24 cellular contexts compared by ENCODE assay signal in genomic region chrX:48636286-48636685, GRCh38. TPM values are rescaled to one million over a fixed set of nuclear protein-coding genes. Genes with fewer than 3 reads are reported as not detected.
"Had no signal": no experiment of that assay in that cellular context is flagged by ENCODE, and none has a peak within 500 bp of the region (broad histone marks: within the 10 kb centered on the region; RNA-seq: fewer than 3 reads in every experiment).

No MANE protein-coding gene starts in this region.

- H3K9me3 ChIP-seq: psoas muscle, right lobe of liver, testis, tibial nerve had no signal

- H3K4me2 ChIP-seq: hepatocyte had no signal

- H3K79me2 ChIP-seq: hepatocyte had no signal

- H3K4me1 ChIP-seq: foreskin keratinocyte, psoas muscle, right lobe of liver, testis had no signal

- H2AFZ ChIP-seq: hepatocyte had no signal

- H3K27ac Mint-ChIP-seq: endodermal cell; nephron progenitor cell; stimulated activated effector memory CD8-positive, alpha-beta T cell treated with anti-CD3 and anti-CD28 coated beads, Interleukin-12 subunit alpha, Interleukin-12 subunit beta, amount 100 ng/mL, for 72 hours; stimulated activated naive CD8-positive, alpha-beta T cell treated with anti-CD3 and anti-CD28 coated beads, Interleukin-15, amount 100 ng/mL, for 72 hours had no signal

- H3K27me3 ChIP-seq: foreskin keratinocyte, hepatocyte, right lobe of liver, testis, tibial nerve had no signal

- H3K4me3 Mint-ChIP-seq: endodermal cell; naive B cell; nephron progenitor cell; stimulated activated effector memory CD8-positive, alpha-beta T cell treated with anti-CD3 and anti-CD28 coated beads, Interleukin-12 subunit alpha, Interleukin-12 subunit beta, amount 100 ng/mL, for 72 hours; stimulated activated naive CD8-positive, alpha-beta T cell treated with anti-CD3 and anti-CD28 coated beads, Interleukin-15, amount 100 ng/mL, for 72 hours had no signal

- H3K27ac ChIP-seq: coronary artery, foreskin keratinocyte, hepatocyte, psoas muscle, right lobe of liver, testis, tibial nerve had no signal

- H3K9me3 Mint-ChIP-seq: naive B cell; stimulated activated effector memory CD8-positive, alpha-beta T cell treated with anti-CD3 and anti-CD28 coated beads, Interleukin-12 subunit alpha, Interleukin-12 subunit beta, amount 100 ng/mL, for 72 hours; stimulated activated naive CD8-positive, alpha-beta T cell treated with anti-CD3 and anti-CD28 coated beads, Interleukin-15, amount 100 ng/mL, for 72 hours had no signal

- H3K36me3 Mint-ChIP-seq: naive B cell; stimulated activated effector memory CD8-positive, alpha-beta T cell treated with anti-CD3 and anti-CD28 coated beads, Interleukin-12 subunit alpha, Interleukin-12 subunit beta, amount 100 ng/mL, for 72 hours had no signal

- ATAC-seq: foreskin keratinocyte; left cardiac atrium; left ventricle myocardium superior; psoas muscle; right lobe of liver; stimulated activated effector memory CD8-positive, alpha-beta T cell treated with anti-CD3 and anti-CD28 coated beads, Interleukin-12 subunit alpha, Interleukin-12 subunit beta, amount 100 ng/mL, for 72 hours; stimulated activated naive CD8-positive, alpha-beta T cell treated with anti-CD3 and anti-CD28 coated beads, Interleukin-15, amount 100 ng/mL, for 72 hours had no signal

- H3K27me3 Mint-ChIP-seq: naive B cell; stimulated activated naive CD8-positive, alpha-beta T cell treated with anti-CD3 and anti-CD28 coated beads, Interleukin-15, amount 100 ng/mL, for 72 hours had no signal

- DNase-seq: effector CD4-positive, alpha-beta T cell; endodermal cell; erythroblast; foreskin keratinocyte; kidney; left cardiac atrium; left ventricle myocardium superior; mesendoderm; naive B cell; nephron progenitor cell; psoas muscle; retina; right lobe of liver; stimulated activated CD4-positive, alpha-beta T cell treated with anti-CD3 and anti-CD28 coated beads, Interleukin-4, amount 100 ng/mL, for 1 hour; stimulated activated CD8-positive, alpha-beta memory T cell treated with anti-CD3 and anti-CD28 coated beads, Interleukin-4, amount 100 ng/mL, for 48 hours; stimulated activated naive CD8-positive, alpha-beta T cell treated with anti-CD3 and anti-CD28 coated beads, Interleukin-15, amount 100 ng/mL, for 72 hours; testis had no signal

- H3K4me1 Mint-ChIP-seq: endodermal cell; nephron progenitor cell; stimulated activated effector memory CD8-positive, alpha-beta T cell treated with anti-CD3 and anti-CD28 coated beads, Interleukin-12 subunit alpha, Interleukin-12 subunit beta, amount 100 ng/mL, for 72 hours had no signal

- H3K36me3 ChIP-seq: right lobe of liver, tibial nerve had no signal

- H3K4me3 ChIP-seq: coronary artery, hepatocyte, lung, psoas muscle, right lobe of liver, testis, tibial nerve had no signal

RNA-seq across cellular contexts. Expression of gene WAS, which starts 47.3 kb away (rescaled TPM):
- total RNA-seq: dermis microvascular lymphatic vessel endothelial cell, hepatocyte had no signal
- polyA plus RNA-seq: endothelial cell of umbilical vein had no signal
